Comparison of ENCODE assay signal across 2 cellular contexts in the genomic region with DNA sequence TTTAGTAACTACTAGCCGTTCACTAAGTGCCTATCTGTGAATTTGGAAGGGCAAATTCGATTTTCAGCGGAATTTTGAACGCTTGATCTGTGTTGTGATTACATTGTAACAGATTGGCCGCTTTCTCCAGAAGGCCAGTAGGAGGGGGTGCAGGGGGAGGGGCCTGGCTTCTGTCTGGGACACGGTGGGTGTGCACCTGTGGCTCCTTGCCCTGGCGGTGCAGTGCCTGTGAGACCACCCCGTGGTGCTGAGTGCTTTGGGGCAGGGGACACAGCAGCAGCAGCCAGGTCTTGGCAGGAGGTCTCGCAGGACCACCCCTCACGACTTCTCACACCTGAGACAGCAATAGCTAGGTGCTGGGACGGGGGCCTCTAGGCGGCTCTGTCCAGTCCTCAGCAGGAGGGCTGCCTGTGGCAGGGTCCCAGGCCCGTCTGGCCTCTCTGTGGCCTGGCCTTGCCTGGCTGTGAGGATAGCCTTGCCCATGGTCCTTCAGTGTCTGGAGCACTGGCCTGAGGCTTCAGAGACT.
TF ChIP-seq lines count a peak whose summit lies in the region.

No MANE protein-coding gene starts in this region.

TF ChIP-seq in H1, 55 proteins besides CTCF, POLR2A, EP300 and RAD21:
- TF ChIP-seq CREB1 (IDR thresholded peaks at IDR 0.05) (no peak), HDAC6 (IDR thresholded peaks at IDR 0.05; ENCODE audit: low read depth, low read length) (no peak), POU5F1 (IDR thresholded peaks at IDR 0.05; ENCODE audit: low read depth, low read length) (no peak), PHF8 (conservative IDR thresholded peaks at IDR 0.05; ENCODE audit: low read depth, low read length) (no peak)
- TF ChIP-seq, protein P1, sequence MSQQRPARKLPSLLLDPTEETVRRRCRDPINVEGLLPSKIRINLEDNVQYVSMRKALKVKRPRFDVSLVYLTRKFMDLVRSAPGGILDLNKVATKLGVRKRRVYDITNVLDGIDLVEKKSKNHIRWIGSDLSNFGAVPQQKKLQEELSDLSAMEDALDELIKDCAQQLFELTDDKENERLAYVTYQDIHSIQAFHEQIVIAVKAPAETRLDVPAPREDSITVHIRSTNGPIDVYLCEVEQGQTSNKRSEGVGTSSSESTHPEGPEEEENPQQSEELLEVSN (IDR thresholded peaks at IDR 0.05), result no peak

TF ChIP-seq in neural cell, 6 proteins besides CTCF, POLR2A, EP300 and RAD21:
- no peak for TF ChIP-seq MXI1 (conservative IDR thresholded peaks at IDR 0.05; ENCODE audit: poor library complexity, severe bottlenecking)
- TF ChIP-seq TAF1 (IDR thresholded peaks at IDR 0.05; ENCODE audit: low read depth), result no peak
- no peak for TF ChIP-seq EZH2 (IDR thresholded peaks at IDR 0.05; ENCODE audit: borderline replicate concordance, insufficient read depth, low read length, poor library complexity, severe bottlenecking)
- TF ChIP-seq POLR2AphosphoS5 (IDR thresholded peaks at IDR 0.05), result no peak
- no peak for TF ChIP-seq REST (IDR thresholded peaks at IDR 0.05; ENCODE audit: borderline replicate concordance)
- no peak for TF ChIP-seq SMC3 (conservative IDR thresholded peaks at IDR 0.05; ENCODE audit: poor library complexity)
TF ChIP-seq in neural cell: peak in this region for 0.
